In the genomic region with DNA sequence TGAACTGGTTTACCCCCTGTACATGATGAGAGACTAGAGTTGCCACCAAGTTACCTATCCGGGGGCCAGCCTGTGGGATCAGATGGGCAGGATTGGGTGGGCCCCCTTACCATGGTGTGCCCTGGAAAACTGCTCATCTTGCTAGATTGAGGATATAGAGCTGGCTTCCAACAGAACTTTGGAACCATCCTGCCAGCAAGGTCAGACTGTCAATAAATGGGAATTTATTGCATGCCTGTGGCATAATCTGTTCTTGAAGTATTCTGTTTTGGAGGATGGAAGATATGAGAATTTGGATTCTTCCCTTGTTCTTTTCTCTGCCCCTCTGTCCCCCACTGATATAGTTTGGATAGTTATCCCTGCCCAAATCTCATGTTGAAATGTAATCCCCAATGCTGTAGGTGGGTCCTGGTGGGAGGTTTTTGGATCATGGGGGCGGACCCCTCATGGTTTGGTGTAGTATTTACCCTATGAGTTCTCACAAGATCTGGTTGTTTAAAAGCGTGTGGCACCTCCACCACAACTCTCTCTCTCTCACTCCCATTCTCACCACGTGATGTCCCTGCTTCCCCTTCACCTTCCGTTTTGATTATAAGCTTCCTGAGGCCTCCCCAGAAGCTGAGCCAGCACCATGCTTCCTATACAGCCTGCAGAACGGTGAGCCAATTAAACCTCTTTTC, we compare ENCODE assay signal across 20 cellular contexts. TPM values are rescaled to one million over a fixed set of nuclear protein-coding genes. Genes with fewer than 3 reads are reported as not detected.
DNase-seq lines count a peak whose midpoint lies in the region; ATAC-seq and TF ChIP-seq lines count a peak whose summit lies in the region.
"Had no signal": no experiment of that assay in that cellular context is flagged by ENCODE, and none has a peak within 500 bp of the region (broad histone marks: within the 10 kb centered on the region; RNA-seq: fewer than 3 reads in every experiment).

No MANE protein-coding gene starts in this region.

- no peaks in the 10 kb centered on the region for H3K9me3 ChIP-seq in CD4-positive, alpha-beta memory T cell (ENCODE audit: control insufficient read depth in 1 of 2, low read length in 2 of 2)
- H3K9me3 ChIP-seq in mucosa of rectum (ENCODE audit: control insufficient read depth in 2 of 2, low read length in 2 of 2) = no peaks in the 10 kb centered on the region
- H3K9me3 ChIP-seq: esophagus squamous epithelium, HAP-1 had no signal

- H3K27me3 Mint-ChIP-seq in CD4-positive, alpha-beta memory T cell = no peaks in the 10 kb centered on the region
- H3K27me3 Mint-ChIP-seq in GM23338 (ENCODE audit: insufficient read depth, low read depth, poor library complexity) = peaks cover 24% of the 10 kb centered on the region
- H3K27me3 Mint-ChIP-seq in activated CD8-positive, alpha-beta T cell treated with anti-CD3 and anti-CD28 coated beads, Interleukin-2, amount 10 ng/mL, durations not matched to agents 7 days and 5 days (ENCODE audit: low read depth) = no peaks in the 10 kb centered on the region

- H3K4me1 ChIP-seq in CD4-positive, alpha-beta memory T cell (ENCODE audit: insufficient read depth, low read length) = peaks cover 35% of the 10 kb centered on the region
- H3K4me1 ChIP-seq in GM23338 (ENCODE audit: insufficient read depth) = peaks cover 15% of the 10 kb centered on the region
- peaks cover 19 to 30% of the 10 kb centered on the region in 2 donors for H3K4me1 ChIP-seq in mucosa of rectum (ENCODE audit: control insufficient read depth in 2 of 2, insufficient read depth in 2 of 2, low read length in 2 of 2)

- H4K20me1 ChIP-seq in GM23338 (replicated peaks; ENCODE audit: insufficient read depth) = no peaks in the 10 kb centered on the region; the same call in 1 of the 2 replicates

- H3K9me3 Mint-ChIP-seq in CD4-positive, alpha-beta memory T cell = peaks cover 0 to 9% (median 0%) of the 10 kb centered on the region in 8 donors
- peaks cover 35% of the 10 kb centered on the region for H3K9me3 Mint-ChIP-seq in GM23338
- H3K9me3 Mint-ChIP-seq in activated CD8-positive, alpha-beta T cell treated with anti-CD3 and anti-CD28 coated beads, Interleukin-2, amount 10 ng/mL, durations not matched to agents 7 days and 5 days (ENCODE audit: insufficient read depth) = peaks cover 7% of the 10 kb centered on the region

- H3K4me2 ChIP-seq in GM23338 = no peak overlapping the region
- H3K4me2 ChIP-seq: KMS-11 had no signal

- intact Hi-C loops in CD4-positive, alpha-beta memory T cell (cut with micrococcal nuclease) = no loop called here

- H3K9ac ChIP-seq in mucosa of rectum (ENCODE audit: low read depth in 1 of 2, low read length in 2 of 2) = peak overlapping the region in 1 of 2 donors; percentile 17
- H3K9ac ChIP-seq: KMS-11 had no signal

- H2AFZ ChIP-seq in GM23338 = no peak overlapping the region

- H3F3A ChIP-seq in GM23338 (replicated peaks; ENCODE audit: low read depth) = peaks cover 20% of the 10 kb centered on the region

- no peaks in the 10 kb centered on the region for H3K36me3 ChIP-seq in CD4-positive, alpha-beta memory T cell (ENCODE audit: insufficient read depth, low read length)
- H3K36me3 ChIP-seq in GM23338 (ENCODE audit: insufficient read depth) (0 out of 2 replicates have a peak, but pooled peaks cover 11% of the 10 kb centered on the region), mucosa of rectum (ENCODE audit: control insufficient read depth in 2 of 2, insufficient read depth in 2 of 2, low read length in 2 of 2) (peaks cover 4 to 7% of the 10 kb centered on the region in 2 donors)

- H3K4me3 Mint-ChIP-seq in CD4-positive, alpha-beta memory T cell = peak overlapping the region in 4 of 8 donors; percentile 32 to 67 (median 50)
- H3K4me3 Mint-ChIP-seq in GM23338 = no peak overlapping the region; the same call in 2 of the 3 replicates
- no peak overlapping the region for H3K4me3 Mint-ChIP-seq in activated CD8-positive, alpha-beta T cell treated with anti-CD3 and anti-CD28 coated beads, Interleukin-2, amount 10 ng/mL, durations not matched to agents 7 days and 5 days

- H3K9me2 ChIP-seq in GM23338 (ENCODE audit: insufficient read depth) = no peaks in the 10 kb centered on the region

- no peak overlapping the region for H3K4me3 ChIP-seq in CD4-positive, alpha-beta memory T cell (ENCODE audit: low read length in 2 of 2)
- H3K4me3 ChIP-seq in GM23338 = no peak overlapping the region
- no peak overlapping the region for H3K4me3 ChIP-seq in mucosa of rectum (ENCODE audit: low read length in 2 of 2)
- H3K4me3 ChIP-seq: esophagus squamous epithelium, HAP-1 had no signal

- no peak for TF ChIP-seq CTCF in GM23338 (conservative IDR thresholded peaks at IDR 0.05; ENCODE audit: low read depth in 2 of 2)

- H3K27me3 ChIP-seq in CD4-positive, alpha-beta memory T cell (ENCODE audit: insufficient read depth, low read length) = no peaks in the 10 kb centered on the region
- H3K27me3 ChIP-seq in GM23338 (ENCODE audit: insufficient read depth) (no peaks in the 10 kb centered on the region), mucosa of rectum (ENCODE audit: control insufficient read depth in 2 of 2, insufficient read depth in 2 of 2, low read length in 2 of 2) (no peaks in the 10 kb centered on the region)
- H3K27me3 ChIP-seq: esophagus squamous epithelium had no signal

- CTCF ChIA-PET in CD4-positive, alpha-beta memory T cell (lab: Charles Lee; ENCODE audit: partially characterized antibody) = interaction anchor here (0.7 to 1.1 kb wide), 3 partner anchors 38 to 282 kb away, joined by 3 to 4 read pairs (median 4); a partner anchor contains a TSS
- CTCF ChIA-PET in activated CD8-positive, alpha-beta T cell treated with anti-CD3 and anti-CD28 coated beads, Interleukin-2, amount 10 ng/mL, durations not matched to agents 7 days and 5 days (lab: Charles Lee) = interaction anchor here (0.7 to 1.2 kb wide), 3 partner anchors 17 to 109 kb away, joined by 3 to 4 read pairs (median 3); a partner anchor contains a TSS

- H3K27ac Mint-ChIP-seq in CD4-positive, alpha-beta memory T cell = peak overlapping the region in 5 of 7 donors; percentile 37 to 97 (median 71)
- peak overlapping the region; percentile 54; the same call in 1 of the 2 replicates for H3K27ac Mint-ChIP-seq in GM23338
- H3K27ac Mint-ChIP-seq in activated CD8-positive, alpha-beta T cell treated with anti-CD3 and anti-CD28 coated beads, Interleukin-2, amount 10 ng/mL, durations not matched to agents 7 days and 5 days = peak overlapping the region; percentile 53

- POLR2A ChIA-PET in CD4-positive, alpha-beta memory T cell (lab: Charles Lee; ENCODE audit: partially characterized antibody) = interaction anchor here (1.0 to 1.5 kb wide), 3 partner anchors 10 to 17 kb away, joined by 3 to 5 read pairs (median 4); a partner anchor contains a TSS
- POLR2A ChIA-PET in activated CD8-positive, alpha-beta T cell treated with anti-CD3 and anti-CD28 coated beads, Interleukin-2, amount 10 ng/mL, durations not matched to agents 7 days and 5 days (lab: Charles Lee) = interaction anchor here (1.1 to 1.5 kb wide), 3 partner anchors 8 to 38 kb away, joined by 3 read pairs; a partner anchor contains a TSS

- H3K4me1 Mint-ChIP-seq in CD4-positive, alpha-beta memory T cell = peaks cover 32 to 58% (median 42%) of the 10 kb centered on the region in 4 donors
- peaks cover 43% of the 10 kb centered on the region for H3K4me1 Mint-ChIP-seq in GM23338
- H3K4me1 Mint-ChIP-seq in activated CD8-positive, alpha-beta T cell treated with anti-CD3 and anti-CD28 coated beads, Interleukin-2, amount 10 ng/mL, durations not matched to agents 7 days and 5 days (ENCODE audit: low read depth) = peaks cover 41% of the 10 kb centered on the region

- ATAC-seq in GM23338 (no peak), HG02642 (IDR thresholded peaks at IDR 0.05; ENCODE audit: poor library complexity, unreplicated experiment) (no peak), HG03378 (IDR thresholded peaks at IDR 0.05; ENCODE audit: unreplicated experiment) (no peak), GM21447 (IDR thresholded peaks at IDR 0.05; ENCODE audit: unreplicated experiment) (no peak)
- no peak for ATAC-seq in activated CD8-positive, alpha-beta T cell treated with anti-CD3 and anti-CD28 coated beads, Interleukin-2, amount 10 ng/mL, durations not matched to agents 7 days and 5 days

- no peak overlapping the region for H3K27ac ChIP-seq in CD4-positive, alpha-beta memory T cell (ENCODE audit: low read depth, low read length)
- H3K27ac ChIP-seq in GM23338 (ENCODE audit: low read depth) = no peak overlapping the region
- H3K27ac ChIP-seq in mucosa of rectum (ENCODE audit: low read depth in 2 of 2, low read length in 2 of 2) = peak overlapping the region; percentile 42 to 52
- H3K27ac ChIP-seq: esophagus squamous epithelium, KMS-11 had no signal

- peaks cover 29 to 45% of the 10 kb centered on the region in 2 donors for H3K36me3 Mint-ChIP-seq in CD4-positive, alpha-beta memory T cell
- H3K36me3 Mint-ChIP-seq in GM23338 (ENCODE audit: low read depth) = peaks cover 59% of the 10 kb centered on the region
- peaks cover 63% of the 10 kb centered on the region for H3K36me3 Mint-ChIP-seq in activated CD8-positive, alpha-beta T cell treated with anti-CD3 and anti-CD28 coated beads, Interleukin-2, amount 10 ng/mL, durations not matched to agents 7 days and 5 days (ENCODE audit: low read depth)

- no peak for DNase-seq in CD4-positive, alpha-beta memory T cell
- no peak for DNase-seq in GM23338 (ENCODE audit: low spot score)
- no peak for DNase-seq in activated CD8-positive, alpha-beta T cell treated with anti-CD3 and anti-CD28 coated beads, Interleukin-2, amount 10 ng/mL, durations not matched to agents 7 days and 5 days
- DNase-seq in NK-92 treated with Interleukin-12 subunit alpha and Interleukin-12 subunit beta, amount 100 ng/mL, for 24 hours (lab: John Stamatoyannopoulos, UW) = no peak
- DNase-seq: activated CD4-positive, alpha-beta T cell treated with anti-CD3 and anti-CD28 coated beads for 1 hour; activated gamma-delta T cell; C1 segment of cervical spinal cord; dermis blood vessel endothelial cell; esophagus squamous epithelium; head of caudate nucleus; NCI-H1417; NCI-H345; stimulated activated CD4-positive, alpha-beta T cell treated with anti-CD3 and anti-CD28 coated beads, Interleukin-15, amount 100 ng/mL, for 24 hours had no signal

- 0 out of 2 replicates have a peak, but pooled peaks cover 6% of the 10 kb centered on the region for H3K79me2 ChIP-seq in GM23338 (replicated peaks; ENCODE audit: insufficient read depth)

RNA-seq across cellular contexts. Expression of a gene that starts 3.7 kb away (rescaled TPM):
- total RNA-seq in CD4-positive, alpha-beta memory T cell = 10 to 100 TPM; 24.1 to 26.3 TPM
- 10 to 100 TPM; 38.4 to 40.6 TPM for polyA plus RNA-seq in CD4-positive, alpha-beta memory T cell
- 25.6 and 27.5 TPM in 2 replicates for total RNA-seq in GM23338 (2014; rRNA removed; shearing (Covaris generic))
- polyA plus RNA-seq in GM23338 (2016; fragmentation: Nextera tagmentation; extraction: Ambion mirVana) = 10.7 and 12.6 TPM in 2 replicates
- total RNA-seq in activated CD8-positive, alpha-beta T cell treated with anti-CD3 and anti-CD28 coated beads, Interleukin-2, amount 10 ng/mL, durations not matched to agents 7 days and 5 days = 10 to 100 TPM; 29.3 to 32.8 TPM

RNA-seq across cellular contexts. Expression of a gene that starts 6.5 kb away (rescaled TPM):
- 1 to 10 TPM; 1.2 to 1.9 TPM for total RNA-seq in CD4-positive, alpha-beta memory T cell
- polyA plus RNA-seq in CD4-positive, alpha-beta memory T cell = 1 to 10 TPM in 1 of 2 donors, under 1 TPM in 1; 0.47 to 1.3 TPM
- total RNA-seq in GM23338 (2014; rRNA removed; shearing (Covaris generic)) = 0.66 and 1.0 TPM in 2 replicates
- 0.70 and 0.84 TPM in 2 replicates for polyA plus RNA-seq in GM23338 (2016; fragmentation: Nextera tagmentation; extraction: Ambion mirVana)
- total RNA-seq in activated CD8-positive, alpha-beta T cell treated with anti-CD3 and anti-CD28 coated beads, Interleukin-2, amount 10 ng/mL, durations not matched to agents 7 days and 5 days = not detected
- total RNA-seq: dermis blood vessel endothelial cell, esophagus squamous epithelium had no signal
- polyA plus RNA-seq: keratinocyte had no signal

RNA-seq across cellular contexts. Expression of a gene that starts 10.4 kb away (rescaled TPM):
- total RNA-seq in CD4-positive, alpha-beta memory T cell = 10 to 100 TPM; 22.4 to 30.2 TPM
- 10 to 100 TPM; 19.8 to 20.2 TPM for polyA plus RNA-seq in CD4-positive, alpha-beta memory T cell
- total RNA-seq in GM23338 (2014; rRNA removed; shearing (Covaris generic)) = 84.2 and 105 TPM in 2 replicates
- polyA plus RNA-seq in GM23338 (2016; fragmentation: Nextera tagmentation; extraction: Ambion mirVana) = 34.2 and 34.3 TPM in 2 replicates
- 10 to 100 TPM; 56.3 to 60.1 TPM for total RNA-seq in activated CD8-positive, alpha-beta T cell treated with anti-CD3 and anti-CD28 coated beads, Interleukin-2, amount 10 ng/mL, durations not matched to agents 7 days and 5 days

RNA-seq across cellular contexts. Expression of a gene that starts 14.3 kb away (rescaled TPM):
- 100 to 1,000 TPM in 1 of 2 experiments, 10 to 100 TPM in 1; 99.3 to 101 TPM for total RNA-seq in CD4-positive, alpha-beta memory T cell
- 100 to 1,000 TPM; 164 to 194 TPM for polyA plus RNA-seq in CD4-positive, alpha-beta memory T cell
- 10.6 and 19.3 TPM in 2 replicates for total RNA-seq in GM23338 (2014; rRNA removed; shearing (Covaris generic))
- 30.1 and 36.9 TPM in 2 replicates for polyA plus RNA-seq in GM23338 (2016; fragmentation: Nextera tagmentation; extraction: Ambion mirVana)
- total RNA-seq in activated CD8-positive, alpha-beta T cell treated with anti-CD3 and anti-CD28 coated beads, Interleukin-2, amount 10 ng/mL, durations not matched to agents 7 days and 5 days = 10 to 100 TPM; 83.2 to 93.4 TPM

RNA-seq across cellular contexts. Expression of a gene that starts 16.9 kb away (rescaled TPM):
- total RNA-seq in CD4-positive, alpha-beta memory T cell = 10 to 100 TPM; 12.5 to 15.3 TPM
- 10 to 100 TPM; 27.3 to 28.1 TPM for polyA plus RNA-seq in CD4-positive, alpha-beta memory T cell
- 9.6 and 9.8 TPM in 2 replicates for total RNA-seq in GM23338 (2014; rRNA removed; shearing (Covaris generic))
- 24.7 and 31.1 TPM in 2 replicates for polyA plus RNA-seq in GM23338 (2016; fragmentation: Nextera tagmentation; extraction: Ambion mirVana)
- total RNA-seq in activated CD8-positive, alpha-beta T cell treated with anti-CD3 and anti-CD28 coated beads, Interleukin-2, amount 10 ng/mL, durations not matched to agents 7 days and 5 days = 10 to 100 TPM; 16.9 to 18.2 TPM

Comparison
In these comparisons a context has a peak if more than half of its experiments do, and no peak if none do; other contexts are left out.
1. H3K27ac ChIP-seq: peak in mucosa of rectum (2 of 2); none in CD4-positive, alpha-beta memory T cell (single experiment) and GM23338 (single experiment).
2. Peak in every context shown above with its lines, with median percentiles within 50 percentile points of each other: H3K27ac Mint-ChIP-seq.